2 cellular contexts compared by ENCODE assay signal in genomic region chr1:26122988-26123973, GRCh38.
TF ChIP-seq lines count a peak whose summit lies in the region.

No MANE protein-coding gene starts in this region.

TF ChIP-seq in GM23338, 12 proteins besides CTCF, POLR2A, EP300 and RAD21:
- TF ChIP-seq ZNF462 (CRISPR knock-in tag; IDR thresholded peaks at IDR 0.05) (no peak), STAT1 (IDR thresholded peaks at IDR 0.05; ENCODE audit: unreplicated experiment) (no peak), ETS1 (IDR thresholded peaks at IDR 0.05) (no peak), REST (IDR thresholded peaks at IDR 0.05; ENCODE audit: unreplicated experiment) (no peak), JUNB (IDR thresholded peaks at IDR 0.05; ENCODE audit: unreplicated experiment) (no peak)

TF ChIP-seq in HepG2, 621 proteins besides CTCF, POLR2A, EP300 and RAD21:
- TF ChIP-seq ZNF720 (CRISPR knock-in tag; IDR thresholded peaks at IDR 0.05) = no peak
- TF ChIP-seq ZNF281 (CRISPR knock-in tag; IDR thresholded peaks at IDR 0.05; ENCODE audit: borderline replicate concordance) = no peak
- TF ChIP-seq FOXK1 (CRISPR knock-in tag; IDR thresholded peaks at IDR 0.05; ENCODE audit: borderline replicate concordance, low read depth) = no peak
- TF ChIP-seq MXD1 (CRISPR knock-in tag; IDR thresholded peaks at IDR 0.05) = no peak
- TF ChIP-seq ZNF766 (CRISPR knock-in tag; IDR thresholded peaks at IDR 0.05; ENCODE audit: borderline replicate concordance) = no peak
- no peak for TF ChIP-seq ZBTB21 (CRISPR knock-in tag; IDR thresholded peaks at IDR 0.05)
- no peak for TF ChIP-seq SOX5 (CRISPR knock-in tag; IDR thresholded peaks at IDR 0.05; ENCODE audit: borderline replicate concordance)
- no peak for TF ChIP-seq CREM (IDR thresholded peaks at IDR 0.05)
- TF ChIP-seq CREM (CRISPR knock-in tag; IDR thresholded peaks at IDR 0.05) = no peak
